ENCODE assay signal across 1 cellular context in the genomic region with DNA sequence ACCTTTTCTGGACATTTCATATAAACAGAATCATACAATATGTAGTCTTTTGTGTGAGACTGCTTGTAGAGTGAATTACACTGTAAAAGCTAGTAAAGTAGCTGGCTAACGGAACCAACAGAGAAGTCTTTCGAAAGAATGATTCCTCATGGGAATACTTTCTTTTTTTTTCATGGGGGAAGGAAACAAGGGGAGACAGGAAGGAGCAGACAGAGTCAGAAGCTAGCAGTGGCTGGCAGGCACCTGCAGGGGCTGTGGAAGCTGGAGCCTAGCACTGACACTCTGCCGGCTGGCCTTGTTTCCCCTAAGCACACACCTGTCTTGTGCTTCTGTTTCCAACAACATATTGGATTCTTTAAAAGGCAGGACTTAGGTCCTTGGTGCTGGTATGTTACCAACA.
TF ChIP-seq lines count a peak whose summit lies in the region.

No MANE protein-coding gene starts in this region.

TF ChIP-seq in WTC11, 78 proteins besides CTCF, POLR2A, EP300 and RAD21 (continued from another document):
- TF ChIP-seq AFF4 (CRISPR knock-in tag; IDR thresholded peaks at IDR 0.05; ENCODE audit: borderline replicate concordance), result no peak
- TF ChIP-seq, protein P1, sequence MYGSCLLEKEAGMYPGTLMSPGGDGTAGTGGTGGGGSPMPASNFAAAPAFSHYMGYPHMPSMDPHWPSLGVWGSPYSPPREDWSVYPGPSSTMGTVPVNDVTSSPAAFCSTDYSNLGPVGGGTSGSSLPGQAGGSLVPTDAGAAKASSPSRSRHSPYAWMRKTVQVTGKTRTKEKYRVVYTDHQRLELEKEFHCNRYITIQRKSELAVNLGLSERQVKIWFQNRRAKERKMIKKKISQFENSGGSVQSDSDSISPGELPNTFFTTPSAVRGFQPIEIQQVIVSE (CRISPR knock-in tag; IDR thresholded peaks at IDR 0.05; ENCODE audit: borderline replicate concordance), result no peak
- TF ChIP-seq CREM (CRISPR knock-in tag; IDR thresholded peaks at IDR 0.05), result no peak
- TF ChIP-seq EMX1 (CRISPR knock-in tag; IDR thresholded peaks at IDR 0.05), result no peak
- TF ChIP-seq ATF3 (CRISPR knock-in tag; conservative IDR thresholded peaks at IDR 0.05), result no peak
- no peak for TF ChIP-seq NR3C1 (CRISPR knock-in tag; conservative IDR thresholded peaks at IDR 0.05; ENCODE audit: low read depth)
- no peak for TF ChIP-seq ZNF416 (CRISPR knock-in tag; IDR thresholded peaks at IDR 0.05)
- no peak for TF ChIP-seq SMAD3 (CRISPR knock-in tag; IDR thresholded peaks at IDR 0.05; ENCODE audit: borderline replicate concordance)
